Comparison of ENCODE assay signal across 15 cellular contexts in the genomic region with DNA sequence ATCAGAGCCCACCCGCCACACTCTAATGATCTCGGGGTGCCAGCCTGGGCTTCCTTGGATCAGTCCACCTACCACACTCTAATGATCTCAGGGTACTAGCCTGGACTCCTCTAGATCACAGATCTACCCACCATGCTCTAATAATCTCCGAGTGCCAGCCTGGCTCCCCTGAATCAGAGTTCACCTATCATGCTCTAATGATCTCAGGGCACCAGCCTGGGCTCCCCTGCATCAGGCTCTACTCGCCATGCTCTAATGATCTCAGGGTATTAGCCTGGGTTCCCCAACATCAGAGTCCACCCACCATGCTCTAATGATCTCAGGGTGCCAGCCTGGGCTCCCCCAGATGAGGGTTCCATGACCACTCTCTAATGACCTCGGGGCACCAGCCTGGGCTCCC.
"Had no signal": no experiment of that assay in that cellular context is flagged by ENCODE, and none has a peak within 500 bp of the region (broad histone marks: within the 10 kb centered on the region; RNA-seq: fewer than 3 reads in every experiment).

No MANE protein-coding gene starts in this region.

- H3K27ac ChIP-seq: dorsolateral prefrontal cortex, esophagus muscularis mucosa, tibial nerve, VCaP had no signal

- H3K27ac Mint-ChIP-seq: activated CD4-positive, alpha-beta T cell treated with anti-CD3 and anti-CD28 coated beads, Interleukin-2, amount 10 ng/mL, durations not matched to agents 24 days and 14 days; activated naive CD8-positive, alpha-beta T cell; nephron had no signal

- H3K4me3 Mint-ChIP-seq: activated CD4-positive, alpha-beta T cell treated with anti-CD3 and anti-CD28 coated beads, Interleukin-2, amount 10 ng/mL, durations not matched to agents 24 days and 14 days; activated naive CD8-positive, alpha-beta T cell; nephron had no signal

- H3K27me3 ChIP-seq: dorsolateral prefrontal cortex, esophagus muscularis mucosa, tibial nerve had no signal

- H3K4me1 ChIP-seq: tibial nerve had no signal

- ATAC-seq: left cardiac atrium had no signal

- H3K4me1 Mint-ChIP-seq: activated CD4-positive, alpha-beta T cell treated with anti-CD3 and anti-CD28 coated beads, Interleukin-2, amount 10 ng/mL, durations not matched to agents 24 days and 14 days had no signal

- DNase-seq: activated CD4-positive, alpha-beta T cell treated with anti-CD3 and anti-CD28 coated beads, Interleukin-2, amount 10 ng/mL, durations not matched to agents 24 days and 14 days; activated effector memory CD4-positive, alpha-beta T cell treated with Interleukin-2 at 50 U/mL for 16 hours; amygdala; dorsolateral prefrontal cortex; glutamatergic neuron; left cardiac atrium; stimulated activated CD4-positive, alpha-beta T cell treated with anti-CD3 and anti-CD28 coated beads, Interleukin-4, amount 100 ng/mL, for 1 hour; stimulated activated CD8-positive, alpha-beta memory T cell treated with anti-CD3 and anti-CD28 coated beads, Interleukin-4, amount 100 ng/mL, for 48 hours; SW 1271; T1000 had no signal

- H3K9me3 ChIP-seq: esophagus muscularis mucosa, tibial nerve had no signal

- H3K4me3 ChIP-seq: dorsolateral prefrontal cortex, esophagus muscularis mucosa, tibial nerve had no signal

- H3K27me3 Mint-ChIP-seq: activated CD4-positive, alpha-beta T cell treated with anti-CD3 and anti-CD28 coated beads, Interleukin-2, amount 10 ng/mL, durations not matched to agents 24 days and 14 days; activated naive CD8-positive, alpha-beta T cell had no signal
